Comparison of ENCODE assay signal across 16 cellular contexts in genomic region chr10:133293810-133294119, GRCh38. TPM values are rescaled to one million over a fixed set of nuclear protein-coding genes. Genes with fewer than 3 reads are reported as not detected.
DNase-seq lines count a peak whose midpoint lies in the region; ATAC-seq, FAIRE-seq and TF ChIP-seq lines count a peak whose summit lies in the region.
"Had no signal": no experiment of that assay in that cellular context is flagged by ENCODE, and none has a peak within 500 bp of the region (broad histone marks: within the 10 kb centered on the region; RNA-seq: fewer than 3 reads in every experiment).

No MANE protein-coding gene starts in this region.

- peaks cover 2% of the 10 kb centered on the region for H3K9me1 ChIP-seq in keratinocyte (ENCODE audit: control insufficient read depth, extremely low read depth, insufficient read depth, low read length)

- no peaks in the 10 kb centered on the region for H4K20me1 ChIP-seq in keratinocyte (ENCODE audit: control insufficient read depth, extremely low read depth, insufficient read depth, low read length)

- intact Hi-C loops in upper lobe of right lung (cut with DNase I): no loop called here

- no peaks in the 10 kb centered on the region for H3K79me2 ChIP-seq in keratinocyte (ENCODE audit: control insufficient read depth, insufficient read depth, low read length)

- H3K4me2 ChIP-seq in keratinocyte (ENCODE audit: control insufficient read depth, extremely low read depth, insufficient read depth, low read depth, low read length): no peak overlapping the region

- H3K36me3 ChIP-seq in RWPE2 (ENCODE audit: low read depth) (peaks cover 72% of the 10 kb centered on the region), keratinocyte (ENCODE audit: control insufficient read depth in 2 of 2, extremely low read depth in 1 of 2, insufficient read depth in 2 of 2, low read length in 2 of 2) (peaks cover 28 to 40% of the 10 kb centered on the region in 2 experiments), upper lobe of right lung (peaks cover 86% of the 10 kb centered on the region)

- peak in 1 of 2 donors; percentile 25 for ATAC-seq in activated naive CD4-positive, alpha-beta T cell treated with anti-CD3 and anti-CD28 coated beads, Interleukin-2, amount 50 U/mL, for 72 hours
- ATAC-seq in RWPE2 (ENCODE audit: low read depth): peak; percentile 8; the same call in 1 of the 3 replicates
- ATAC-seq in upper lobe of right lung: peak; percentile 6
- no peak for ATAC-seq in HG02973 (IDR thresholded peaks at IDR 0.05; ENCODE audit: unreplicated experiment)

- H2AFZ ChIP-seq in keratinocyte (ENCODE audit: control insufficient read depth, low read length): no peak overlapping the region

- no peaks in the 10 kb centered on the region for H3K27me3 ChIP-seq in RWPE2 (ENCODE audit: insufficient read depth, poor library complexity, severe bottlenecking)
- no peaks in the 10 kb centered on the region for H3K27me3 ChIP-seq in keratinocyte (ENCODE audit: control insufficient read depth, extremely low read depth, insufficient read depth, low read length)
- no peaks in the 10 kb centered on the region for H3K27me3 ChIP-seq in upper lobe of right lung
- H3K27me3 ChIP-seq: SJSA1 had no signal

- dilution Hi-C loops in keratinocyte (cut with MboI; ENCODE audit: extremely low pct_ligation_motif_present, low sequenced_read_pairs): no loop called here

- no peak overlapping the region for H3K9ac ChIP-seq in keratinocyte (ENCODE audit: control insufficient read depth, extremely low read depth, insufficient read depth, low read length)

- DNase-seq in activated naive CD4-positive, alpha-beta T cell treated with anti-CD3 and anti-CD28 coated beads, Interleukin-2, amount 50 U/mL, for 72 hours (ENCODE audit: low spot score in 2 of 2): no peak
- DNase-seq in activated naive CD4-positive, alpha-beta T cell treated with Interleukin-2 at 50 U/mL for 16 hours: no peak
- DNase-seq in RWPE2 (ENCODE audit: low spot score): no peak
- DNase-seq in keratinocyte (ENCODE audit: low read depth, low spot score): no peak
- DNase-seq in upper lobe of right lung: no peak
- DNase-seq in activated T-cell treated with anti-CD3 and anti-CD28 coated beads, Interleukin-2, amount 50 U/mL, for 48 hours: no peak
- DNase-seq in T-helper 9 cell: no peak
- DNase-seq: COR-L47, DMS153, H9, NCI-H1436, NCI-H2029 treated with DMSO at 0.1 percent for 48 hours, NCI-H510A treated with DMSO at 0.1 percent for 48 hours, RPMI8226 had no signal

- TF ChIP-seq CTCF in RWPE2 (IDR thresholded peaks at IDR 0.05; ENCODE audit: poor library complexity, severe bottlenecking) (no peak), keratinocyte (optimal IDR thresholded peaks at IDR 0.05 in 1 of 3, IDR thresholded peaks at IDR 0.05 in 1 of 3, conservative IDR thresholded peaks at IDR 0.05 in 1 of 3; ENCODE audit: extremely low read depth in 1 of 3, insufficient read depth in 2 of 3, low read length in 3 of 3) (no peak), upper lobe of right lung (IDR thresholded peaks at IDR 0.05) (no peak)

- H3K9me3 ChIP-seq in RWPE2 (ENCODE audit: severe bottlenecking) (no peaks in the 10 kb centered on the region), keratinocyte (ENCODE audit: control insufficient read depth, low read depth, low read length) (no peaks in the 10 kb centered on the region), upper lobe of right lung (no peaks in the 10 kb centered on the region)
- H3K9me3 ChIP-seq: SJSA1 had no signal

- H3K27ac ChIP-seq in RWPE2 (ENCODE audit: poor library complexity, severe bottlenecking) (peak overlapping the region; percentile 70), keratinocyte (ENCODE audit: control insufficient read depth, insufficient read depth, low read length) (peak overlapping the region; percentile 10), upper lobe of right lung (peak overlapping the region; percentile 6)
- H3K27ac ChIP-seq: SJSA1 had no signal

- peaks cover 3 to 20% of the 10 kb centered on the region in 2 donors for H3K36me3 Mint-ChIP-seq in activated naive CD4-positive, alpha-beta T cell treated with anti-CD3 and anti-CD28 coated beads, Interleukin-2, amount 50 U/mL, for 72 hours

- FAIRE-seq in keratinocyte (lab: Jason Lieb, UNC): no peak

- H3K27ac Mint-ChIP-seq in activated naive CD4-positive, alpha-beta T cell treated with anti-CD3 and anti-CD28 coated beads, Interleukin-2, amount 50 U/mL, for 72 hours: peak overlapping the region; percentile 7 to 72
- H3K27ac Mint-ChIP-seq: H9 had no signal

- no peaks in the 10 kb centered on the region for H3K9me3 Mint-ChIP-seq in activated naive CD4-positive, alpha-beta T cell treated with anti-CD3 and anti-CD28 coated beads, Interleukin-2, amount 50 U/mL, for 72 hours
- H3K9me3 Mint-ChIP-seq: H9 had no signal

- H3K4me1 ChIP-seq in RWPE2 (ENCODE audit: insufficient read depth, poor library complexity, severe bottlenecking) (peaks cover 14% of the 10 kb centered on the region), keratinocyte (ENCODE audit: control insufficient read depth, extremely low read depth, insufficient read depth, low read length) (peaks cover 16% of the 10 kb centered on the region), upper lobe of right lung (no peaks in the 10 kb centered on the region)

- H3K4me3 ChIP-seq in RWPE2 (ENCODE audit: severe bottlenecking) (no peak overlapping the region), keratinocyte (ENCODE audit: control insufficient read depth in 2 of 3, extremely low read depth in 1 of 3, insufficient read depth in 2 of 3, low read depth in 1 of 3, low read length in 3 of 3) (no peak overlapping the region), upper lobe of right lung (no peak overlapping the region)
- H3K4me3 ChIP-seq: SJSA1 had no signal

RNA-seq across cellular contexts. Expression of gene TUBGCP2, which starts 14.9 kb away (rescaled TPM):
- total RNA-seq in activated naive CD4-positive, alpha-beta T cell treated with anti-CD3 and anti-CD28 coated beads, Interleukin-2, amount 50 U/mL, for 72 hours: 10 to 100 TPM; 47.9 to 53.3 TPM
- 38.0 to 55.8 TPM (median 48.2 TPM) in 3 replicates for polyA plus RNA-seq in keratinocyte
- polyA plus RNA-seq in keratinocyte (2011; ENCODE audit: low read depth): 18.0 TPM
- 40.3 and 41.4 TPM in 2 replicates for polyA plus RNA-seq in keratinocyte (2011; cell fraction: cytosol; rRNA removed)
- 58.3 and 61.5 TPM in 2 replicates for polyA plus RNA-seq in keratinocyte (2011; cell fraction: nucleus; rRNA removed)
- polyA plus RNA-seq in keratinocyte (2012; ENCODE audit: low replicate concordance): 33.3 and 56.3 TPM in 2 replicates
- 55.2 to 61.1 TPM (median 59.1 TPM) in 3 replicates for polyA minus RNA-seq in keratinocyte
- 64.1 TPM for polyA minus RNA-seq in keratinocyte (2011; cell fraction: cytosol; rRNA and poly(A)+ RNA removed)
- polyA minus RNA-seq in keratinocyte (2011; cell fraction: nucleus; rRNA and poly(A)+ RNA removed): 35.8 and 45.1 TPM in 2 replicates
- 44.6 TPM for total RNA-seq in upper lobe of right lung

RNA-seq across cellular contexts. Expression of gene ZNF511, which starts 14.9 kb away (rescaled TPM):
- total RNA-seq in activated naive CD4-positive, alpha-beta T cell treated with anti-CD3 and anti-CD28 coated beads, Interleukin-2, amount 50 U/mL, for 72 hours: 10 to 100 TPM; 43.4 to 55.6 TPM
- polyA plus RNA-seq in keratinocyte: 15.3 to 22.0 TPM (median 20.2 TPM) in 3 replicates
- 13.8 TPM for polyA plus RNA-seq in keratinocyte (2011; ENCODE audit: low read depth)
- 11.8 and 12.5 TPM in 2 replicates for polyA plus RNA-seq in keratinocyte (2011; cell fraction: cytosol; rRNA removed)
- 7.4 and 8.4 TPM in 2 replicates for polyA plus RNA-seq in keratinocyte (2011; cell fraction: nucleus; rRNA removed)
- 8.7 and 29.5 TPM in 2 replicates for polyA plus RNA-seq in keratinocyte (2012; ENCODE audit: low replicate concordance)
- 11.4 to 25.4 TPM (median 11.7 TPM) in 3 replicates for polyA minus RNA-seq in keratinocyte
- 15.0 TPM for polyA minus RNA-seq in keratinocyte (2011; cell fraction: cytosol; rRNA and poly(A)+ RNA removed)
- 2.8 and 3.7 TPM in 2 replicates for polyA minus RNA-seq in keratinocyte (2011; cell fraction: nucleus; rRNA and poly(A)+ RNA removed)
- total RNA-seq in upper lobe of right lung: 42.8 TPM

RNA-seq across cellular contexts. Expression of gene ADAM8, which starts 17.1 kb away (rescaled TPM):
- total RNA-seq in activated naive CD4-positive, alpha-beta T cell treated with anti-CD3 and anti-CD28 coated beads, Interleukin-2, amount 50 U/mL, for 72 hours: 100 to 1,000 TPM; 101 to 201 TPM
- 24.9 to 55.4 TPM (median 42.0 TPM) in 3 replicates for polyA plus RNA-seq in keratinocyte
- 7.8 TPM for polyA plus RNA-seq in keratinocyte (2011; ENCODE audit: low read depth)
- polyA plus RNA-seq in keratinocyte (2011; cell fraction: cytosol; rRNA removed): 11.9 and 24.8 TPM in 2 replicates
- 109 and 146 TPM in 2 replicates for polyA plus RNA-seq in keratinocyte (2011; cell fraction: nucleus; rRNA removed)
- 16.9 and 79.9 TPM in 2 replicates for polyA plus RNA-seq in keratinocyte (2012; ENCODE audit: low replicate concordance)
- 29.4 to 137 TPM (median 55.5 TPM) in 3 replicates for polyA minus RNA-seq in keratinocyte
- 57.0 TPM for polyA minus RNA-seq in keratinocyte (2011; cell fraction: cytosol; rRNA and poly(A)+ RNA removed)
- polyA minus RNA-seq in keratinocyte (2011; cell fraction: nucleus; rRNA and poly(A)+ RNA removed): 109 and 137 TPM in 2 replicates
- total RNA-seq in upper lobe of right lung: 20.3 TPM
- total RNA-seq: SJSA1 had no signal

RNA-seq across cellular contexts. Expression of gene CALY, which starts 42.9 kb away (rescaled TPM):
- not detected for total RNA-seq in activated naive CD4-positive, alpha-beta T cell treated with anti-CD3 and anti-CD28 coated beads, Interleukin-2, amount 50 U/mL, for 72 hours
- not detected in 3 replicates for polyA plus RNA-seq in keratinocyte
- not detected for polyA plus RNA-seq in keratinocyte (2011; ENCODE audit: low read depth)
- not detected in 2 replicates for polyA plus RNA-seq in keratinocyte (2011; cell fraction: cytosol; rRNA removed)
- not detected in 2 replicates for polyA plus RNA-seq in keratinocyte (2011; cell fraction: nucleus; rRNA removed)
- polyA plus RNA-seq in keratinocyte (2012; ENCODE audit: low replicate concordance): not detected in 2 replicates
- polyA minus RNA-seq in keratinocyte: not detected in 3 replicates
- polyA minus RNA-seq in keratinocyte (2011; cell fraction: cytosol; rRNA and poly(A)+ RNA removed): not detected
- not detected in 2 replicates for polyA minus RNA-seq in keratinocyte (2011; cell fraction: nucleus; rRNA and poly(A)+ RNA removed)
- total RNA-seq in upper lobe of right lung: not detected
- total RNA-seq: SJSA1 had no signal

RNA-seq across cellular contexts. Expression of gene PRAP1, which starts 53.4 kb away (rescaled TPM):
- not detected for total RNA-seq in activated naive CD4-positive, alpha-beta T cell treated with anti-CD3 and anti-CD28 coated beads, Interleukin-2, amount 50 U/mL, for 72 hours
- polyA plus RNA-seq in keratinocyte: not detected in 3 replicates
- not detected for polyA plus RNA-seq in keratinocyte (2011; ENCODE audit: low read depth)
- not detected in 2 replicates for polyA plus RNA-seq in keratinocyte (2011; cell fraction: cytosol; rRNA removed)
- polyA plus RNA-seq in keratinocyte (2011; cell fraction: nucleus; rRNA removed): not detected in 2 replicates
- polyA plus RNA-seq in keratinocyte (2012; ENCODE audit: low replicate concordance): not detected in 2 replicates
- not detected in 3 replicates for polyA minus RNA-seq in keratinocyte
- polyA minus RNA-seq in keratinocyte (2011; cell fraction: cytosol; rRNA and poly(A)+ RNA removed): not detected
- not detected in 2 replicates for polyA minus RNA-seq in keratinocyte (2011; cell fraction: nucleus; rRNA and poly(A)+ RNA removed)
- total RNA-seq in upper lobe of right lung: not detected
- total RNA-seq: SJSA1 had no signal

Comparison
In these comparisons a context has a peak if more than half of its experiments do, and no peak if none do; other contexts are left out.
1. H3K27ac ChIP-seq: peak in every context shown above with its lines; median percentile 70 in RWPE2; 10 in keratinocyte; 6 in upper lobe of right lung.